8 cellular contexts compared by ENCODE assay signal in genomic region chr1:23799570-23800395, GRCh38. TPM values are rescaled to one million over a fixed set of nuclear protein-coding genes. Genes with fewer than 3 reads are reported as not detected.
DNase-seq lines count a peak whose midpoint lies in the region; ATAC-seq and TF ChIP-seq lines count a peak whose summit lies in the region.

No MANE protein-coding gene starts in this region.

- H3K9me3 ChIP-seq in right lobe of liver (no peaks in the 10 kb centered on the region), subcutaneous abdominal adipose tissue (ENCODE audit: control insufficient read depth in 5 of 5, low read length in 5 of 5) (no peaks in the 10 kb centered on the region)

- no peaks in the 10 kb centered on the region for H3K27me3 ChIP-seq in right lobe of liver
- no peaks in the 10 kb centered on the region for H3K27me3 ChIP-seq in subcutaneous abdominal adipose tissue (ENCODE audit: control insufficient read depth in 5 of 5, insufficient read depth in 4 of 5, low read length in 5 of 5)

- H3K4me3 ChIP-seq in right lobe of liver, result peak overlapping the region; percentile 71 to 80 (median 76)
- H3K4me3 ChIP-seq in subcutaneous abdominal adipose tissue (ENCODE audit: low read depth in 1 of 5, low read length in 5 of 5), result peak overlapping the region; percentile 67 to 87 (median 79)

- TF ChIP-seq CTCF in right lobe of liver (IDR thresholded peaks at IDR 0.05), result no peak

- TF ChIP-seq POLR2A in Raji (IDR thresholded peaks at IDR 0.05; ENCODE audit: insufficient read depth, low read depth, low read length), result peak; percentile 21; the same call in 1 of the 2 replicates
- TF ChIP-seq POLR2A in right lobe of liver (IDR thresholded peaks at IDR 0.05), result peak; percentile 73

- H3K36me3 ChIP-seq in right lobe of liver (peaks cover 0 to 31% (median 2%) of the 10 kb centered on the region in 4 donors), subcutaneous abdominal adipose tissue (ENCODE audit: control insufficient read depth in 5 of 5, insufficient read depth in 5 of 5, low read length in 5 of 5) (peaks cover 0 to 43% (median 27%) of the 10 kb centered on the region in 5 donors)

- H3K4me1 ChIP-seq in right lobe of liver (peaks cover 0 to 36% (median 14%) of the 10 kb centered on the region in 4 donors), subcutaneous abdominal adipose tissue (ENCODE audit: control insufficient read depth in 5 of 5, insufficient read depth in 5 of 5, low read length in 5 of 5) (peaks cover 0 to 36% (median 23%) of the 10 kb centered on the region in 5 donors)

- ATAC-seq in HG03045 (IDR thresholded peaks at IDR 0.05; ENCODE audit: unreplicated experiment) (peak; percentile 12), right lobe of liver (peak; percentile 55 to 76 (median 68))

- intact Hi-C loops in right lobe of liver (cut with DNase I), result loop anchor here in 1 of 2 donors (10.0 kb wide), 1 partner anchor 65 kb away; the partner anchor contains the start of gene FUCA1

- H3K27ac ChIP-seq in cingulate gyrus (ENCODE audit: low read depth, low read length) (peak overlapping the region; percentile 77), right lobe of liver (peak overlapping the region; percentile 89 to 96 (median 94)), subcutaneous abdominal adipose tissue (ENCODE audit: low read depth, low read length) (peak overlapping the region; percentile 95)

- peak overlapping the region; percentile 5 to 93 (median 85) for H3K9ac ChIP-seq in subcutaneous abdominal adipose tissue (ENCODE audit: low read length in 5 of 5)

- WGBS in right lobe of liver (ENCODE audit: insufficient coverage, low coverage, low lambda C conversion rate, missing lambda C conversion rate), result no CpG with 5 or more reads among the region's 47 CpGs

- DNase-seq in activated T-cell treated with anti-CD3 and anti-CD28 coated beads for 48 hours (ENCODE audit: low read depth) (peak; percentile 36), activated T-cell treated with anti-CD3 and anti-CD28 coated beads for 4 hours (no peak), right lobe of liver (peak; percentile 85 to 92 (median 90)), NAMALWA (ENCODE audit: low spot score) (no peak)

RNA-seq across cellular contexts. Expression of gene GALE, which starts 0.8 kb away (rescaled TPM):
- 10 to 100 TPM; 25.9 to 46.9 (median 42.0) TPM for total RNA-seq in right lobe of liver

RNA-seq across cellular contexts. Expression of gene LYPLA2, which starts 8.8 kb away (rescaled TPM):
- 10 to 100 TPM; 28.1 to 69.8 (median 32.6) TPM for total RNA-seq in right lobe of liver

RNA-seq across cellular contexts. Expression of gene PITHD1, which starts 21.6 kb away (rescaled TPM):
- total RNA-seq in right lobe of liver, result 10 to 100 TPM; 22.9 to 34.7 (median 30.6) TPM

RNA-seq across cellular contexts. Expression of gene HMGCL, which starts 25.4 kb away (rescaled TPM):
- 100 to 1,000 TPM; 143 to 178 (median 160) TPM for total RNA-seq in right lobe of liver

RNA-seq across cellular contexts. Expression of gene ELOA, which starts 56.5 kb away (rescaled TPM):
- total RNA-seq in right lobe of liver, result 10 to 100 TPM; 21.1 to 42.2 (median 36.1) TPM

Comparison
In these comparisons a context has a peak if more than half of its experiments do, and no peak if none do; other contexts are left out.
1. DNase-seq: peak in activated T-cell treated with anti-CD3 and anti-CD28 coated beads for 48 hours (single experiment) and right lobe of liver (3 of 3); none in activated T-cell treated with anti-CD3 and anti-CD28 coated beads for 4 hours (single experiment) and NAMALWA (single experiment).
2. Peak in every context shown above with its lines, with median percentiles within 50 percentile points of each other: H3K27ac ChIP-seq.